ENCODE assay signal across 9 cellular contexts in the genomic region with DNA sequence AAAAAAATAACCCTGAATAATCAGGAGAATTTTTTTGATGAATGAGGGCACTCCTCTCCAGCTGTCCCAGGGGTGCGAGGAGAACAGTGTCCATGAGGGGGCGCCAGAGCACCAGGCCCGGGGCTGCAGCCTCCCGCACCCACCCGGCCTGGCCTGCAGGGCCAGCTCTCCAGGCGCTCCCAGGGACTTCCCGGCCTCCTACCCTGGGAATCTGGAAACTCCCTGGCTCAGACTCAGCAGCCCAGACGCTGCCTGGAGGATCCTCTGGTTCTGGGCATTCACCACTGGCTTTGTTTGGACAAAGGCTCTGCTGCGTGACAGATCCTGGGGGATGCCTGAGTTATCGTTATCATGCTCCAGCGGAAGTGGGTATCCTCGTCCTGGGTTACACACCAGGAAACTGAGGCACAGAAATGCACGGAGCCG. TPM values are rescaled to one million over a fixed set of nuclear protein-coding genes. Genes with fewer than 3 reads are reported as not detected.
DNase-seq lines count a peak whose midpoint lies in the region; ATAC-seq and TF ChIP-seq lines count a peak whose summit lies in the region.
"Had no signal": no experiment of that assay in that cellular context is flagged by ENCODE, and none has a peak within 500 bp of the region (broad histone marks: within the 10 kb centered on the region; RNA-seq: fewer than 3 reads in every experiment).

No MANE protein-coding gene starts in this region.

- intact Hi-C loops in lower leg skin (cut with DNase I; ENCODE audit: low total_unique reads): loop anchor here (5.0 kb wide), 1 partner anchor 146 kb away; no protein-coding TSS in a partner anchor

- DNase-seq in NCI-H1417 (lab: John Stamatoyannopoulos, UW) (peak; percentile 27 to 66 (median 37)), NCI-H1417 treated with DMSO at 0.1 percent for 48 hours (lab: John Stamatoyannopoulos, UW) (no peak), NCI-H2171 treated with DMSO at 0.1 percent for 48 hours (lab: John Stamatoyannopoulos, UW) (peak; percentile 61), dermis blood vessel endothelial cell (peak; percentile 93), lower leg skin (ENCODE audit: low spot score in 2 of 2) (peak; percentile 77 to 97)
- peak; percentile 57 to 62 for DNase-seq in activated CD4-positive, alpha-beta T cell treated with anti-CD3 and anti-CD28 coated beads, Interleukin-2, amount 50 U/mL, for 4 hours
- peak; percentile 69 to 73 for DNase-seq in stimulated activated CD4-positive, alpha-beta T cell treated with anti-CD3 and anti-CD28 coated beads, Interleukin-2, amount 100 ng/mL, for 48 hours

- WGBS in lower leg skin, 2 donors: 13% methylated on average over 14 of the region's 14 CpGs

- peak in 1 of 3 donors; percentile 91 for TF ChIP-seq CTCF in lower leg skin (IDR thresholded peaks at IDR 0.05)

- TF ChIP-seq POLR2A in lower leg skin (IDR thresholded peaks at IDR 0.05): no peak

- ATAC-seq in GM21528 (IDR thresholded peaks at IDR 0.05; ENCODE audit: low FRiP score, unreplicated experiment): no peak

- no peak overlapping the region for H3K4me3 ChIP-seq in lower leg skin (ENCODE audit: low read depth, poor library complexity, severe bottlenecking)
- H3K4me3 ChIP-seq: BLaER1 had no signal

RNA-seq across cellular contexts. Expression of a gene that starts 31.0 kb away (rescaled TPM):
- total RNA-seq in dermis blood vessel endothelial cell (47.5 and 103 TPM in 2 replicates), lower leg skin (10 to 100 TPM; 10.1 to 44.3 (median 20.8) TPM)

RNA-seq across cellular contexts. Expression of a gene that starts 50.0 kb away (rescaled TPM):
- total RNA-seq in dermis blood vessel endothelial cell (86.4 and 114 TPM in 2 replicates), lower leg skin (100 to 1,000 TPM in 3 of 4 donors, 10 to 100 TPM in 1; 85.5 to 156 (median 112) TPM)
